In genomic region chr9:36862206-36863145, GRCh38 we compare ENCODE assay signal across 8 cellular contexts.
DNase-seq lines count a peak whose midpoint lies in the region; ATAC-seq and TF ChIP-seq lines count a peak whose summit lies in the region.

No MANE protein-coding gene starts in this region.

- no peak overlapping the region for H3K4me3 ChIP-seq in coronary artery
- H3K4me3 ChIP-seq in uterus, result no peak overlapping the region

- H3K4me1 Mint-ChIP-seq in activated CD4-positive, alpha-beta T cell treated with anti-CD3 and anti-CD28 coated beads for 36 hours, result no peaks in the 10 kb centered on the region

- H3K36me3 Mint-ChIP-seq in activated CD4-positive, alpha-beta T cell treated with anti-CD3 and anti-CD28 coated beads for 36 hours (ENCODE audit: low read depth), result no peaks in the 10 kb centered on the region

- TF ChIP-seq POLR2A in uterus (IDR thresholded peaks at IDR 0.05), result no peak

- DNase-seq in activated CD4-positive, alpha-beta T cell treated with anti-CD3 and anti-CD28 coated beads for 36 hours, result peak; percentile 31
- DNase-seq in activated CD4-positive, alpha-beta T cell treated with anti-CD3 and anti-CD28 coated beads for 4 hours, result no peak
- peak; percentile 32 for DNase-seq in OCI-M1 (lab: John Stamatoyannopoulos, UW)
- DNase-seq in fibroblast of gingiva (ENCODE audit: low read depth), result peak; percentile 7
- peak; percentile 8 for DNase-seq in non-pigmented ciliary epithelial cell (ENCODE audit: low read depth)
- DNase-seq in dedifferentiated amniotic fluid mesenchymal stem cell (ENCODE audit: extremely low spot score), result no peak
- DNase-seq in coronary artery (ENCODE audit: low spot score), result no peak
- DNase-seq in uterus, result no peak

- H3K9me3 Mint-ChIP-seq in activated CD4-positive, alpha-beta T cell treated with anti-CD3 and anti-CD28 coated beads for 36 hours (ENCODE audit: low read depth), result no peaks in the 10 kb centered on the region

- H3K9me3 ChIP-seq in uterus, result no peaks in the 10 kb centered on the region

- H3K27me3 ChIP-seq in uterus, result no peaks in the 10 kb centered on the region

- H3K27ac ChIP-seq in coronary artery (no peak overlapping the region), uterus (no peak overlapping the region)

- POLR2A ChIA-PET in activated CD4-positive, alpha-beta T cell treated with anti-CD3 and anti-CD28 coated beads for 36 hours (lab: Charles Lee), result no interaction called here

- intact Hi-C loops in activated CD4-positive, alpha-beta T cell treated with anti-CD3 and anti-CD28 coated beads for 36 hours (cut with DNase I, micrococcal nuclease), result no loop called here
- intact Hi-C loops in uterus (cut with DNase I; ENCODE audit: low total_unique reads), result no loop called here

- H3K36me3 ChIP-seq in uterus, result no peaks in the 10 kb centered on the region

- no peak overlapping the region for H3K27ac Mint-ChIP-seq in activated CD4-positive, alpha-beta T cell treated with anti-CD3 and anti-CD28 coated beads for 36 hours

- H3K4me3 Mint-ChIP-seq in activated CD4-positive, alpha-beta T cell treated with anti-CD3 and anti-CD28 coated beads for 36 hours, result no peak overlapping the region

- no peak for ATAC-seq in activated CD4-positive, alpha-beta T cell treated with anti-CD3 and anti-CD28 coated beads for 36 hours

- H3K27me3 Mint-ChIP-seq in activated CD4-positive, alpha-beta T cell treated with anti-CD3 and anti-CD28 coated beads for 36 hours, result peaks cover 4% of the 10 kb centered on the region

- no peaks in the 10 kb centered on the region for H3K4me1 ChIP-seq in uterus

- CTCF ChIA-PET in activated CD4-positive, alpha-beta T cell treated with anti-CD3 and anti-CD28 coated beads for 36 hours (lab: Charles Lee), result no interaction called here

- no peak for TF ChIP-seq CTCF in coronary artery (IDR thresholded peaks at IDR 0.05)
- TF ChIP-seq CTCF in uterus (IDR thresholded peaks at IDR 0.05), result peak in 1 of 4 experiments; percentile 29

Comparison
In these comparisons a context has a peak if more than half of its experiments do, and no peak if none do; other contexts are left out.
1. DNase-seq: peak in activated CD4-positive, alpha-beta T cell treated with anti-CD3 and anti-CD28 coated beads for 36 hours (single experiment), OCI-M1 (single experiment), fibroblast of gingiva (single experiment) and non-pigmented ciliary epithelial cell (single experiment); none in activated CD4-positive, alpha-beta T cell treated with anti-CD3 and anti-CD28 coated beads for 4 hours (0 of 2), dedifferentiated amniotic fluid mesenchymal stem cell (single experiment), coronary artery (single experiment) and uterus (0 of 2).